Comparison of ENCODE assay signal across 1 cellular context in the genomic region with DNA sequence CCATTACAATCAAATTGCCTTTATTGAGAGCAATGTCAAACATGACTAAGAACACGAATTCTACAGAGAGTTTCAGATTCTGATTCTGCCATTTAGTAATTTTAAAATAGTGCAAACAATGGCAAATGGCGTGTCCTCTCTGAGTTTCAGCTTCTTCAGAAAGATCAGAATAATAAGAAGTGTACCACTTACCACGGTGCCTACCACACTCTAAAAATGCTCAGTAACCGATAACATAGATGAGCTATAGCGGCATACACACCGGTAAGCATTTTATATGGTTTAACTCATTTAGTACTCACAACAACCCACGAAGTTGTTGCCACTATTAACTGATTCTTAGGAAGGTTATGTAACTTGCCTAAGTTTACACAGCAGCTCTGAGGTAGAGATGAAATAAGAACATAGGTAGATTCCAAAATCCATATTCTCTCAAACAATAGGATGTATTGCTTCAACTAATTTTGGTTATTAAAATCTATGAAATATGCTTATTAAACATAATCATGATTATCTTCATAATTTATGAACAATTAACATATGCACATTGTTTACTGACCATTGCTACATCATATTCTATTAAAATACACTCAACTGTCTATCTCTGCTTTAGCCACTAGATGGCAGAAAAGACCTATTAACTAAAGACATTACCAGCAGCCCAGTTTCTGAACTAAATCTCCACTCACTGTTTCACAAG.
TF ChIP-seq lines count a peak whose summit lies in the region.

No MANE protein-coding gene starts in this region.

TF ChIP-seq in H1, 55 proteins besides CTCF, POLR2A, EP300 and RAD21:
- TF ChIP-seq MAFK (IDR thresholded peaks at IDR 0.05; ENCODE audit: low read depth, low read length), result no peak
- 0 out of 2 replicates have a peak, but pooled peaks have one; percentile 31 for TF ChIP-seq CEBPB (IDR thresholded peaks at IDR 0.05; ENCODE audit: low read depth, low read length)
